9 cellular contexts compared by ENCODE assay signal in genomic region chr4:151169223-151169622, GRCh38.
A peak's percentile ranks its signal among the peaks of the same experiment; 100 is the strongest.
DNase-seq lines count a peak whose midpoint lies in the region; ATAC-seq, FAIRE-seq and TF ChIP-seq lines count a peak whose summit lies in the region.
"Had no signal": no experiment of that assay in that cellular context is flagged by ENCODE, and none has a peak within 500 bp of the region (broad histone marks: within the 10 kb centered on the region; RNA-seq: fewer than 3 reads in every experiment).

No MANE protein-coding gene starts in this region.

- H3K9me3 ChIP-seq in ovary, result no peaks in the 10 kb centered on the region

- H3K36me3 Mint-ChIP-seq in activated T-helper 1 cell treated with anti-CD3 and anti-CD28 coated beads, Interleukin-12 subunit alpha, Interleukin-12 subunit beta, Interleukin-2, Interleukin-4 antibody, amounts not matched to agents 30 ng/mL and 10 ng/mL and 1 ng/mL, durations not matched to agents 14 hours and 24 hours and 36 hours (ENCODE audit: low read depth), result no peaks in the 10 kb centered on the region

- peak; percentile 9 for TF ChIP-seq POLR2A in ovary (IDR thresholded peaks at IDR 0.05)
- no peak for TF ChIP-seq POLR2A in GM12891 (IDR thresholded peaks at IDR 0.05; ENCODE audit: low read depth, low read length)

- no peaks in the 10 kb centered on the region for H3K36me3 ChIP-seq in ovary

- peak in 1 of 3 donors; percentile 13 for TF ChIP-seq CTCF in ovary (IDR thresholded peaks at IDR 0.05)

- no peak for TF ChIP-seq EP300 in ovary (IDR thresholded peaks at IDR 0.05)

- no peak overlapping the region for H3K27ac Mint-ChIP-seq in activated T-helper 1 cell treated with anti-CD3 and anti-CD28 coated beads, Interleukin-12 subunit alpha, Interleukin-12 subunit beta, Interleukin-2, Interleukin-4 antibody, amounts not matched to agents 30 ng/mL and 10 ng/mL and 1 ng/mL, durations not matched to agents 14 hours and 24 hours and 36 hours

- WGBS in ovary, 3 donors, result 4 to 13% (median 10%) methylated on average over 7 of the region's 7 CpGs

- peaks cover 23% of the 10 kb centered on the region for H3K4me1 ChIP-seq in ovary (ENCODE audit: insufficient read depth)

- no peaks in the 10 kb centered on the region for H3K27me3 ChIP-seq in ovary

- no peaks in the 10 kb centered on the region for H3K4me1 Mint-ChIP-seq in activated T-helper 1 cell treated with anti-CD3 and anti-CD28 coated beads, Interleukin-12 subunit alpha, Interleukin-12 subunit beta, Interleukin-2, Interleukin-4 antibody, amounts not matched to agents 30 ng/mL and 10 ng/mL and 1 ng/mL, durations not matched to agents 14 hours and 24 hours and 36 hours (ENCODE audit: low read depth)

- H3K27me3 Mint-ChIP-seq in activated T-helper 1 cell treated with anti-CD3 and anti-CD28 coated beads, Interleukin-12 subunit alpha, Interleukin-12 subunit beta, Interleukin-2, Interleukin-4 antibody, amounts not matched to agents 30 ng/mL and 10 ng/mL and 1 ng/mL, durations not matched to agents 14 hours and 24 hours and 36 hours (ENCODE audit: insufficient read depth), result peaks cover 7% of the 10 kb centered on the region

- FAIRE-seq in GM12891 (lab: Jason Lieb, UNC), result no peak

- H3K27ac ChIP-seq in ovary, result peak overlapping the region in 1 of 2 donors; percentile 60

- intact Hi-C loops in ovary (cut with DNase I), result loop anchor here in 1 of 4 donors (10.0 kb wide), 2 partner anchors 66 to 156 kb away; partner anchors contain the start of gene SH3D19
- intact Hi-C loops in activated T-helper 1 cell treated with anti-CD3 and anti-CD28 coated beads, Interleukin-12 subunit alpha, Interleukin-12 subunit beta, Interleukin-2, Interleukin-4 antibody, amounts not matched to agents 30 ng/mL and 10 ng/mL and 1 ng/mL, durations not matched to agents 14 hours and 24 hours and 36 hours (cut with micrococcal nuclease), result no loop called here

- ATAC-seq in GM21381 (IDR thresholded peaks at IDR 0.05; ENCODE audit: unreplicated experiment), result no peak

- no peak overlapping the region for H3K4me3 Mint-ChIP-seq in activated T-helper 1 cell treated with anti-CD3 and anti-CD28 coated beads, Interleukin-12 subunit alpha, Interleukin-12 subunit beta, Interleukin-2, Interleukin-4 antibody, amounts not matched to agents 30 ng/mL and 10 ng/mL and 1 ng/mL, durations not matched to agents 14 hours and 24 hours and 36 hours

- no peak overlapping the region for H3K4me3 ChIP-seq in ovary

- DNase-seq in DMS 273 (lab: John Stamatoyannopoulos, UW; ENCODE audit: unreplicated experiment) (peak; percentile 91), RPMI7951 (ENCODE audit: low read depth) (peak; percentile 13), globus pallidus (ENCODE audit: low spot score) (peak; percentile 83), ovary (peak; percentile 80 to 90 (median 82)), GM12891 (ENCODE audit: insufficient read length, low spot score) (no peak), NCI-H510A treated with DMSO at 0.1 percent for 48 hours (lab: John Stamatoyannopoulos, UW) (no peak)
- no peak for DNase-seq in activated T-helper 1 cell treated with anti-CD3 and anti-CD28 coated beads, Interleukin-12 subunit alpha, Interleukin-12 subunit beta, Interleukin-2, Interleukin-4 antibody, amounts not matched to agents 30 ng/mL and 10 ng/mL and 1 ng/mL, durations not matched to agents 14 hours and 24 hours and 36 hours (ENCODE audit: low spot score)
- DNase-seq: GF-D8 had no signal

- no peaks in the 10 kb centered on the region for H3K9me3 Mint-ChIP-seq in activated T-helper 1 cell treated with anti-CD3 and anti-CD28 coated beads, Interleukin-12 subunit alpha, Interleukin-12 subunit beta, Interleukin-2, Interleukin-4 antibody, amounts not matched to agents 30 ng/mL and 10 ng/mL and 1 ng/mL, durations not matched to agents 14 hours and 24 hours and 36 hours

TF ChIP-seq in GM12891, 5 proteins besides CTCF, POLR2A, EP300 and RAD21:
- TF ChIP-seq SPI1 (IDR thresholded peaks at IDR 0.05; ENCODE audit: low read depth, low read length) (no peak), TAF1 (IDR thresholded peaks at IDR 0.05; ENCODE audit: low read depth, low read length) (no peak), POLR2AphosphoS5 (IDR thresholded peaks at IDR 0.05; ENCODE audit: low read depth, low read length) (no peak), POU2F2 (IDR thresholded peaks at IDR 0.05; ENCODE audit: low read depth, low read length) (no peak), PAX5 (IDR thresholded peaks at IDR 0.05; ENCODE audit: insufficient read depth, low read length, severe bottlenecking) (no peak)

Comparison
In these comparisons a context has a peak if more than half of its experiments do, and no peak if none do; other contexts are left out.
1. DNase-seq: peak in DMS 273 (single experiment), RPMI7951 (single experiment), globus pallidus (single experiment) and ovary (5 of 5); none in GM12891 (single experiment), activated T-helper 1 cell treated with anti-CD3 and anti-CD28 coated beads, Interleukin-12 subunit alpha, Interleukin-12 subunit beta, Interleukin-2, Interleukin-4 antibody, amounts not matched to agents 30 ng/mL and 10 ng/mL and 1 ng/mL, durations not matched to agents 14 hours and 24 hours and 36 hours (single experiment) and NCI-H510A treated with DMSO at 0.1 percent for 48 hours (single experiment).